Comparison of ENCODE assay signal across 21 cellular contexts in the genomic region with DNA sequence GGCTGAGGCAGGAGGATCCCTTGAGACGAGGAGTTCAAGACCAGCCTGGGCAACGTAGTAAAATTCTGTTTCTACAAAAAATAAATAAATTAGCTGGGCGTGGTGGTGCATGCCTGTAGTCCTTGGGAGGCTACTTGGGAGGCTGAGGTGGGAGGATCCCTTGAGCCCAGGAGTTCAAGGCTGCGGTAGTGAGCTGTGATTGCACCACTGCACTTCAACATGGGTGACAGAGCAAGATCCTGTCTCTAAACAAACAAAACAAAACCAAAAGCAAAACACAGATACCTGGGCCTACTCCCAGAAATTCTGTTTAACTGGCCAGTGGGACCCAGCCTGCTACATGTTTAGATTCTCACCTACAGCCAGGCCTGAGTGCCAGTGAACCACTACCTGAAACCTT.
DNase-seq lines count a peak whose midpoint lies in the region; ATAC-seq and TF ChIP-seq lines count a peak whose summit lies in the region.
"Had no signal": no experiment of that assay in that cellular context is flagged by ENCODE, and none has a peak within 500 bp of the region (broad histone marks: within the 10 kb centered on the region; RNA-seq: fewer than 3 reads in every experiment).

No MANE protein-coding gene starts in this region.

- peak overlapping the region; percentile 36 for H3K23ac ChIP-seq in mesendoderm (ENCODE audit: low read length)

- H3K18ac ChIP-seq in mesendoderm (ENCODE audit: low read length), result no peak overlapping the region

- H3K36me3 Mint-ChIP-seq in stimulated activated naive B cell treated with anti-CD40 and anti-IgM and Interleukin-4, amounts not matched to agents 10 μg/mL and 1 μg/mL and 100 μg/mL, for 72 hours, result no peaks in the 10 kb centered on the region
- H3K36me3 Mint-ChIP-seq: CD4-positive, alpha-beta memory T cell had no signal

- H3K27ac ChIP-seq in colonic mucosa, result peak overlapping the region; percentile 69
- H3K27ac ChIP-seq in mesendoderm (ENCODE audit: low read depth, low read length), result no peak overlapping the region
- H3K27ac ChIP-seq: 22Rv1, GM23248, KMS-11 had no signal

- H3K9me3 Mint-ChIP-seq in stimulated activated naive B cell treated with anti-CD40 and anti-IgM and Interleukin-4, amounts not matched to agents 10 μg/mL and 1 μg/mL and 100 μg/mL, for 72 hours, result no peaks in the 10 kb centered on the region
- H3K9me3 Mint-ChIP-seq: HFFc6 had no signal

- peaks cover 1 to 6% of the 10 kb centered on the region in 2 donors for H3K4me1 Mint-ChIP-seq in stimulated activated naive B cell treated with anti-CD40 and anti-IgM and Interleukin-4, amounts not matched to agents 10 μg/mL and 1 μg/mL and 100 μg/mL, for 72 hours
- H3K4me1 Mint-ChIP-seq: CD4-positive, alpha-beta memory T cell had no signal

- H3K56ac ChIP-seq in mesendoderm (ENCODE audit: low read length), result no peak overlapping the region

- H3K36me3 ChIP-seq in colonic mucosa, result no peaks in the 10 kb centered on the region
- no peaks in the 10 kb centered on the region for H3K36me3 ChIP-seq in mesendoderm (ENCODE audit: control insufficient read depth, insufficient read depth, low read length)

- H3K27ac Mint-ChIP-seq in stimulated activated naive B cell treated with anti-CD40 and anti-IgM and Interleukin-4, amounts not matched to agents 10 μg/mL and 1 μg/mL and 100 μg/mL, for 72 hours, result no peak overlapping the region
- H3K27ac Mint-ChIP-seq: HFFc6 had no signal

- H3K27me3 ChIP-seq in colonic mucosa (no peaks in the 10 kb centered on the region), mesendoderm (ENCODE audit: insufficient read depth, low read length, poor library complexity) (no peaks in the 10 kb centered on the region)

- H3K4ac ChIP-seq in mesendoderm (ENCODE audit: low read depth, low read length), result no peak overlapping the region

- no peak overlapping the region for H3K4me2 ChIP-seq in mesendoderm (ENCODE audit: low read length)
- H3K4me2 ChIP-seq: KMS-11 had no signal

- H4K8ac ChIP-seq in mesendoderm (ENCODE audit: low read depth, low read length), result no peak overlapping the region

- H2BK120ac ChIP-seq in mesendoderm (ENCODE audit: low read depth, low read length), result no peak overlapping the region

- no peak for TF ChIP-seq CTCF in colonic mucosa (IDR thresholded peaks at IDR 0.05)

- H2AK5ac ChIP-seq in mesendoderm (ENCODE audit: low read length), result no peak overlapping the region

- no peaks in the 10 kb centered on the region for H3K9me3 ChIP-seq in colonic mucosa

- no peak for ATAC-seq in stimulated activated naive B cell treated with anti-CD40 and anti-IgM and Interleukin-4, amounts not matched to agents 10 μg/mL and 1 μg/mL and 100 μg/mL, for 72 hours (replicated peaks)
- ATAC-seq: GM12878 had no signal

- no peak overlapping the region for H3K4me3 Mint-ChIP-seq in stimulated activated naive B cell treated with anti-CD40 and anti-IgM and Interleukin-4, amounts not matched to agents 10 μg/mL and 1 μg/mL and 100 μg/mL, for 72 hours
- H3K4me3 Mint-ChIP-seq: CD4-positive, alpha-beta memory T cell; HFFc6 had no signal

- DNase-seq in DMS53 (lab: John Stamatoyannopoulos, UW) (peak; percentile 34), DMS53 treated with DMSO at 0.1 percent for 48 hours (lab: John Stamatoyannopoulos, UW; ENCODE audit: unreplicated experiment) (no peak), colonic mucosa (peak; percentile 39), mesendoderm (no peak), NCI-H2196 (lab: John Stamatoyannopoulos, UW; ENCODE audit: unreplicated experiment) (no peak), putamen (ENCODE audit: low spot score) (no peak), A172 (ENCODE audit: low spot score) (no peak)
- no peak for DNase-seq in stimulated activated naive B cell treated with anti-CD40 and anti-IgM and Interleukin-4, amounts not matched to agents 10 μg/mL and 1 μg/mL and 100 μg/mL, for 72 hours
- DNase-seq: CD4-positive, alpha-beta memory T cell; DND-41; GDM1; GM23248; HFFc6; NCI-H1048; NCI-H146; NCI-H2081; NCI-H2227 treated with DMSO at 0.1 percent for 48 hours; NCI-H524 had no signal

- intact Hi-C loops in colonic mucosa (cut with DNase I), result no loop called here

- no peak overlapping the region for H2BK15ac ChIP-seq in mesendoderm (replicated peaks; ENCODE audit: low read depth)

- H4K5ac ChIP-seq in mesendoderm (ENCODE audit: low read length), result no peak overlapping the region

- no peaks in the 10 kb centered on the region for H3K79me2 ChIP-seq in mesendoderm (ENCODE audit: control insufficient read depth, insufficient read depth, low read length)

- H3K4me1 ChIP-seq in colonic mucosa (peaks cover 4% of the 10 kb centered on the region), mesendoderm (ENCODE audit: control insufficient read depth, low read depth, low read length) (peaks cover 4% of the 10 kb centered on the region)

- H3K79me1 ChIP-seq in mesendoderm (ENCODE audit: low read length), result no peaks in the 10 kb centered on the region

- H3K9ac ChIP-seq in colonic mucosa (ENCODE audit: low read depth in 2 of 2, low read length in 2 of 2) (peak overlapping the region in 1 of 2 donors; percentile 23), mesendoderm (ENCODE audit: low read length) (no peak overlapping the region)
- H3K9ac ChIP-seq: GM23248, KMS-11 had no signal

- no CpG with 5 or more reads among the region's 4 CpGs for WGBS in mesendoderm (ENCODE audit: extremely low coverage, insufficient coverage, low lambda C conversion rate)

- H2BK5ac ChIP-seq in mesendoderm (ENCODE audit: low read length), result no peak overlapping the region

- H3K4me3 ChIP-seq in colonic mucosa, result no peak overlapping the region
- no peak overlapping the region for H3K4me3 ChIP-seq in mesendoderm (ENCODE audit: low read length)
- H3K4me3 ChIP-seq: GM12878, GM23248 had no signal

- peaks cover 11 to 27% of the 10 kb centered on the region in 2 donors for H3K27me3 Mint-ChIP-seq in stimulated activated naive B cell treated with anti-CD40 and anti-IgM and Interleukin-4, amounts not matched to agents 10 μg/mL and 1 μg/mL and 100 μg/mL, for 72 hours

Comparison
In these comparisons a context has a peak if more than half of its experiments do, and no peak if none do; other contexts are left out.
1. DNase-seq: peak in DMS53 (single experiment) and colonic mucosa (single experiment); none in DMS53 treated with DMSO at 0.1 percent for 48 hours (single experiment), mesendoderm (single experiment), stimulated activated naive B cell treated with anti-CD40 and anti-IgM and Interleukin-4, amounts not matched to agents 10 μg/mL and 1 μg/mL and 100 μg/mL, for 72 hours (single experiment), NCI-H2196 (single experiment), putamen (single experiment) and A172 (single experiment).